In genomic region chr20:1299522-1299921, GRCh38 we compare ENCODE assay signal across 2 cellular contexts.
TF ChIP-seq lines count a peak whose summit lies in the region.

No MANE protein-coding gene starts in this region.

TF ChIP-seq in HEK293T, 16 proteins besides CTCF, POLR2A, EP300 and RAD21 (continued from another document):
- TF ChIP-seq HDGF (IDR thresholded peaks at IDR 0.05; ENCODE audit: borderline replicate concordance) (no peak), CTBP1 (IDR thresholded peaks at IDR 0.05; ENCODE audit: borderline replicate concordance) (no peak)

TF ChIP-seq in HepG2, 621 proteins besides CTCF, POLR2A, EP300 and RAD21:
- TF ChIP-seq SKIL (CRISPR knock-in tag; IDR thresholded peaks at IDR 0.05; ENCODE audit: borderline replicate concordance) (0 out of 2 replicates have a peak, but pooled peaks have one; percentile 22), RNF2 (conservative IDR thresholded peaks at IDR 0.05; ENCODE audit: low read depth) (peak; percentile 50; the same call in 1 of the 2 replicates), ARID2 (CRISPR knock-in tag; IDR thresholded peaks at IDR 0.05; ENCODE audit: borderline replicate concordance) (no peak), ZNF687 (CRISPR knock-in tag; IDR thresholded peaks at IDR 0.05) (peak; percentile 30; the same call in 1 of the 2 replicates), MNT (IDR thresholded peaks at IDR 0.05) (peak; percentile 84), ZBTB4 (CRISPR knock-in tag; IDR thresholded peaks at IDR 0.05; ENCODE audit: borderline replicate concordance) (0 out of 2 replicates have a peak, but pooled peaks have one; percentile 19), TEAD2 (CRISPR knock-in tag; IDR thresholded peaks at IDR 0.05) (no peak)
